In genomic region chr19:19618384-19619051, GRCh38 we compare ENCODE assay signal across 1 cellular context.
TF ChIP-seq lines count a peak whose summit lies in the region.

A gene with protein sequence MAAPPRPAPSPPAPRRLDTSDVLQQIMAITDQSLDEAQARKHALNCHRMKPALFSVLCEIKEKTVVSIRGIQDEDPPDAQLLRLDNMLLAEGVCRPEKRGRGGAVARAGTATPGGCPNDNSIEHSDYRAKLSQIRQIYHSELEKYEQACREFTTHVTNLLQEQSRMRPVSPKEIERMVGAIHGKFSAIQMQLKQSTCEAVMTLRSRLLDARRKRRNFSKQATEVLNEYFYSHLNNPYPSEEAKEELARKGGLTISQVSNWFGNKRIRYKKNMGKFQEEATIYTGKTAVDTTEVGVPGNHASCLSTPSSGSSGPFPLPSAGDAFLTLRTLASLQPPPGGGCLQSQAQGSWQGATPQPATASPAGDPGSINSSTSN (minus strand): TSS chr19:19618687. CDS start chr19:19618629, 58 bp downstream.

TF ChIP-seq in HEK293, 187 proteins besides CTCF, POLR2A, EP300 and RAD21 (continued from another document):
- TF ChIP-seq, protein P1, sequence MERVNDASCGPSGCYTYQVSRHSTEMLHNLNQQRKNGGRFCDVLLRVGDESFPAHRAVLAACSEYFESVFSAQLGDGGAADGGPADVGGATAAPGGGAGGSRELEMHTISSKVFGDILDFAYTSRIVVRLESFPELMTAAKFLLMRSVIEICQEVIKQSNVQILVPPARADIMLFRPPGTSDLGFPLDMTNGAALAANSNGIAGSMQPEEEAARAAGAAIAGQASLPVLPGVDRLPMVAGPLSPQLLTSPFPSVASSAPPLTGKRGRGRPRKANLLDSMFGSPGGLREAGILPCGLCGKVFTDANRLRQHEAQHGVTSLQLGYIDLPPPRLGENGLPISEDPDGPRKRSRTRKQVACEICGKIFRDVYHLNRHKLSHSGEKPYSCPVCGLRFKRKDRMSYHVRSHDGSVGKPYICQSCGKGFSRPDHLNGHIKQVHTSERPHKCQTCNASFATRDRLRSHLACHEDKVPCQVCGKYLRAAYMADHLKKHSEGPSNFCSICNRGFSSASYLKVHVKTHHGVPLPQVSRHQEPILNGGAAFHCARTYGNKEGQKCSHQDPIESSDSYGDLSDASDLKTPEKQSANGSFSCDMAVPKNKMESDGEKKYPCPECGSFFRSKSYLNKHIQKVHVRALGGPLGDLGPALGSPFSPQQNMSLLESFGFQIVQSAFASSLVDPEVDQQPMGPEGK (tag by site-specific recombination; IDR thresholded peaks at IDR 0.05), result peak; percentile 58
- peak; percentile 30 for TF ChIP-seq ZBTB8A (tag by site-specific recombination; IDR thresholded peaks at IDR 0.05)
- TF ChIP-seq KLF16 (tag by site-specific recombination; IDR thresholded peaks at IDR 0.05), result no peak
- TF ChIP-seq KLF9 (tag by site-specific recombination; IDR thresholded peaks at IDR 0.05; ENCODE audit: low read depth), result peak; percentile 53; the same call in 1 of the 2 replicates
- peak; percentile 98 for TF ChIP-seq SP2 (tag by site-specific recombination; IDR thresholded peaks at IDR 0.05)
- 0 out of 2 replicates have a peak, but pooled peaks have one; percentile 20 for TF ChIP-seq ZNF777 (tag by site-specific recombination; IDR thresholded peaks at IDR 0.05; ENCODE audit: borderline replicate concordance)
TF ChIP-seq in HEK293: peak in this region for 16.
